2 cellular contexts compared by ENCODE assay signal in the genomic region with DNA sequence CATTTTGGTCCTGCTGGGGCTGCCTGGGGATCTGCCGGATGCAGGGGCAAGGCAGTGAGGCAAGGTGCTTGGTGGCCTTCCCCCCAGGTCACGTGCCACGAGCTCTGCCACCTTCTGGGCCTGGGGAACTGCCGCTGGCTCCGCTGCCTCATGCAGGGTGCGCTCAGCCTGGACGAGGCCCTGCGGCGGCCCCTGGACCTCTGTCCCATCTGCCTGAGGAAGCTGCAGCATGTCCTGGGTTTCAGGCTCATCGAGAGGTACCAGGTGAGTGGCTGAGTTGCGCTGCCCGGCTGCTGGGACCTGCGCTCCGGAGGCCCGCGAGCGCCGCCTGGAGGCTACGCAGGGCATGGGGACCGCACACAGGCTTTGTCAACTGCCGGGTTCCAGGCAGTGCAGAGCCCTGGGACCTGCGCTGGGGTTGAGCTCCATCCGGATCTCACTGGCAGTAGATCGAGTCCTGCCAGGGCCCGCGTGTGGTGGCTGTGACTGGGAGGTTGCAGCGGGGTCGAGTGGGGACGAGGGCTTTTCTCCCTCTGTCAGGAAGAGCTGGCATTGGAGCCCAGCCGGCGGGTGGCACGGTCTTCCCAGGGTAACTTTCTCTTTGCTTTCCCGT.
TF ChIP-seq lines count a peak whose summit lies in the region.

No MANE protein-coding gene starts in this region.

TF ChIP-seq in GM23338, 12 proteins besides CTCF, POLR2A, EP300 and RAD21:
- TF ChIP-seq, protein P1, sequence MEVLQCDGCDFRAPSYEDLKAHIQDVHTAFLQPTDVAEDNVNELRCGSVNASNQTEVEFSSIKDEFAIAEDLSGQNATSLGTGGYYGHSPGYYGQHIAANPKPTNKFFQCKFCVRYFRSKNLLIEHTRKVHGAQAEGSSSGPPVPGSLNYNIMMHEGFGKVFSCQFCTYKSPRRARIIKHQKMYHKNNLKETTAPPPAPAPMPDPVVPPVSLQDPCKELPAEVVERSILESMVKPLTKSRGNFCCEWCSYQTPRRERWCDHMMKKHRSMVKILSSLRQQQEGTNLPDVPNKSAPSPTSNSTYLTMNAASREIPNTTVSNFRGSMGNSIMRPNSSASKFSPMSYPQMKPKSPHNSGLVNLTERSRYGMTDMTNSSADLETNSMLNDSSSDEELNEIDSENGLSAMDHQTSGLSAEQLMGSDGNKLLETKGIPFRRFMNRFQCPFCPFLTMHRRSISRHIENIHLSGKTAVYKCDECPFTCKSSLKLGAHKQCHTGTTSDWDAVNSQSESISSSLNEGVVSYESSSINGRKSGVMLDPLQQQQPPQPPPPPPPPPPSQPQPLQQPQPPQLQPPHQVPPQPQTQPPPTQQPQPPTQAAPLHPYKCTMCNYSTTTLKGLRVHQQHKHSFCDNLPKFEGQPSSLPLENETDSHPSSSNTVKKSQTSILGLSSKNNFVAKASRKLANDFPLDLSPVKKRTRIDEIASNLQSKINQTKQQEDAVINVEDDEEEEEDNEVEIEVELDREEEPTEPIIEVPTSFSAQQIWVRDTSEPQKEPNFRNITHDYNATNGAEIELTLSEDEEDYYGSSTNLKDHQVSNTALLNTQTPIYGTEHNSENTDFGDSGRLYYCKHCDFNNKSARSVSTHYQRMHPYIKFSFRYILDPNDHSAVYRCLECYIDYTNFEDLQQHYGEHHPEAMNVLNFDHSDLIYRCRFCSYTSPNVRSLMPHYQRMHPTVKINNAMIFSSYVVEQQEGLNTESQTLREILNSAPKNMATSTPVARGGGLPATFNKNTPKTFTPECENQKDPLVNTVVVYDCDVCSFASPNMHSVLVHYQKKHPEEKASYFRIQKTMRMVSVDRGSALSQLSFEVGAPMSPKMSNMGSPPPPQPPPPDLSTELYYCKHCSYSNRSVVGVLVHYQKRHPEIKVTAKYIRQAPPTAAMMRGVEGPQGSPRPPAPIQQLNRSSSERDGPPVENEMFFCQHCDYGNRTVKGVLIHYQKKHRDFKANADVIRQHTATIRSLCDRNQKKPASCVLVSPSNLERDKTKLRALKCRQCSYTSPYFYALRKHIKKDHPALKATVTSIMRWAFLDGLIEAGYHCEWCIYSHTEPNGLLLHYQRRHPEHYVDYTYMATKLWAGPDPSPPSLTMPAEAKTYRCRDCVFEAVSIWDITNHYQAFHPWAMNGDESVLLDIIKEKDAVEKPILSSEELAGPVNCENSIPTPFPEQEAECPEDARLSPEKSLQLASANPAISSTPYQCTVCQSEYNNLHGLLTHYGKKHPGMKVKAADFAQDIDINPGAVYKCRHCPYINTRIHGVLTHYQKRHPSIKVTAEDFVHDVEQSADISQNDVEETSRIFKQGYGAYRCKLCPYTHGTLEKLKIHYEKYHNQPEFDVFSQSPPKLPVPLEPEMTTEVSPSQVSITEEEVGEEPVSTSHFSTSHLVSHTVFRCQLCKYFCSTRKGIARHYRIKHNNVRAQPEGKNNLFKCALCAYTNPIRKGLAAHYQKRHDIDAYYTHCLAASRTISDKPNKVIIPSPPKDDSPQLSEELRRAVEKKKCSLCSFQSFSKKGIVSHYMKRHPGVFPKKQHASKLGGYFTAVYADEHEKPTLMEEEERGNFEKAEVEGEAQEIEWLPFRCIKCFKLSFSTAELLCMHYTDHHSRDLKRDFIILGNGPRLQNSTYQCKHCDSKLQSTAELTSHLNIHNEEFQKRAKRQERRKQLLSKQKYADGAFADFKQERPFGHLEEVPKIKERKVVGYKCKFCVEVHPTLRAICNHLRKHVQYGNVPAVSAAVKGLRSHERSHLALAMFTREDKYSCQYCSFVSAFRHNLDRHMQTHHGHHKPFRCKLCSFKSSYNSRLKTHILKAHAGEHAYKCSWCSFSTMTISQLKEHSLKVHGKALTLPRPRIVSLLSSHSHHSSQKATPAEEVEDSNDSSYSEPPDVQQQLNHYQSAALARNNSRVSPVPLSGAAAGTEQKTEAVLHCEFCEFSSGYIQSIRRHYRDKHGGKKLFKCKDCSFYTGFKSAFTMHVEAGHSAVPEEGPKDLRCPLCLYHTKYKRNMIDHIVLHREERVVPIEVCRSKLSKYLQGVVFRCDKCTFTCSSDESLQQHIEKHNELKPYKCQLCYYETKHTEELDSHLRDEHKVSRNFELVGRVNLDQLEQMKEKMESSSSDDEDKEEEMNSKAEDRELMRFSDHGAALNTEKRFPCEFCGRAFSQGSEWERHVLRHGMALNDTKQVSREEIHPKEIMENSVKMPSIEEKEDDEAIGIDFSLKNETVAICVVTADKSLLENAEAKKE (CRISPR knock-in tag; IDR thresholded peaks at IDR 0.05): no peak
- peak; percentile 12; the same call in 1 of the 2 replicates for TF ChIP-seq CREB1 (CRISPR knock-in tag; IDR thresholded peaks at IDR 0.05; ENCODE audit: low read depth)

TF ChIP-seq in liver, 16 proteins besides CTCF, POLR2A, EP300 and RAD21 (continued from another document):
- TF ChIP-seq FOXA2 (IDR thresholded peaks at IDR 0.05) (no peak), SP1 (IDR thresholded peaks at IDR 0.05) (no peak)
